In genomic region chr7:103123529-103123928, GRCh38 we compare ENCODE assay signal across 18 cellular contexts. TPM values are rescaled to one million over a fixed set of nuclear protein-coding genes. Genes with fewer than 3 reads are reported as not detected.
"Had no signal": no experiment of that assay in that cellular context is flagged by ENCODE, and none has a peak within 500 bp of the region (broad histone marks: within the 10 kb centered on the region; RNA-seq: fewer than 3 reads in every experiment).

No MANE protein-coding gene starts in this region.

- DNase-seq: activated B cell treated with CpG ODN at 0.5 μM for 24 hours; activated CD4-positive, alpha-beta memory T cell treated with anti-CD3 and anti-CD28 coated beads for 36 hours; activated CD4-positive, alpha-beta T cell treated with anti-CD3 and anti-CD28 coated beads, Interleukin-2, amount 10 ng/mL, durations not matched to agents 7 days and 5 days; activated CD8-positive, alpha-beta memory T cell treated with anti-CD3 and anti-CD28 coated beads for 24 hours; activated effector memory CD4-positive, alpha-beta T cell treated with anti-CD3 and anti-CD28 coated beads, Interleukin-2, amount 50 U/mL, for 16 hours; activated naive CD4-positive, alpha-beta T cell treated with Interleukin-2 at 50 U/mL for 16 hours; activated naive CD8-positive, alpha-beta T cell treated with anti-CD3 and anti-CD28 coated beads, Interleukin-2, amount 50 U/mL, for 24 hours; activated T-cell treated with anti-CD3 and anti-CD28 coated beads, Interleukin-2, amount 50 U/mL, for 4 hours; amniotic stem cell; MM.1S; NCI-H1105; NCI-H1436 treated with DMSO at 0.1 percent for 48 hours; NCI-H187; NCI-H2081; NCI-H510A treated with DMSO at 0.1 percent for 48 hours; NCI-H69; T-cell had no signal

RNA-seq across cellular contexts. Expression of gene FBXL13, which starts 48.9 kb away (rescaled TPM):
- total RNA-seq: T-helper 2 cell treated with Interferon-gamma antibody and Interleukin-4, amounts not matched to agents 100 ng/mL and 5 ng/mL, for 36 hours had no signal
